19 cellular contexts compared by ENCODE assay signal in the genomic region with DNA sequence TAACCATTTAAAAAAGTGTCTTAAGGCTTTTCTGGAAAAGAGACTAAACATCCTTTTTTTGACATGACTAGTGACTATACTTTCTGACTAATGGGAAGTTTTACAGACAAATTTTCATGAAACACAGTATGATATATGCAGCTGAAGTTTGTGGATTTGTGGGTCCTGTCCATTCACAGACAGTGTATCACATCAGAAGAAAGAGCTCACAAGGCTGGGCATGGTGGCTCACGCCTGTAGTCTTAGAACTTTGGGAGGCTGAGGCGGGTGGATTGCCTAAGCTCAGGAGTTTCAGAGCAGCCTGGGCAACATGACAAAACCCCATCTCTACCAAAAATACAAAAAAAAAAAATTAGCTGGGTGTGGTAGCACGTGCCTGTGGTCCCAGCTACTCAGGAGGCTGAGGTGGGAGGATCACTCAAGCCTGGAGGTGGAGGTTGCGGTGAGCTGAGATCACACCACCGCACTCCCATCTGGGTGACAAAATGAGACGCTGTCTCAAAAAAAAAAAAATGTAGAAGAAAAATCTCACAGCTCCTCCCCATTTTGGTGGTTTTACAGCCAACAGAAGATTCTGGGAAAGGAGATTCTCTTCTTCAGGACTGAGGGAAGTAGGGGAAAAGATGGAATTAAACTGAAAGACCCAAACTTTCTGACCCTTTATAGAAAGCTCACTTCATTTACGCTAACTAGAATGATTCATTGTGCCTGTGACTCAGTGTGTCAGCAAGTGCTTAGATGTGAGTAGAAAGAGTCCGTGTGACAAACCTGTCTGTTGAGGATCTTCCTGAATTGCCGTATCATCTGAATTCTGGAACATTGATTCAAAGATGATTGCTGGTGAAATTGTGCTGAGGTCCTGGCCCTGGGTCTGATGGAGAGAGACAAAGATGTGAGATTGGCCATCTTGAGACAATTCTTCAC. TPM values are rescaled to one million over a fixed set of nuclear protein-coding genes. Genes with fewer than 3 reads are reported as not detected.
A peak's percentile ranks its signal among the peaks of the same experiment; 100 is the strongest.
DNase-seq lines count a peak whose midpoint lies in the region; ATAC-seq and TF ChIP-seq lines count a peak whose summit lies in the region.
"Had no signal": no experiment of that assay in that cellular context is flagged by ENCODE, and none has a peak within 500 bp of the region (broad histone marks: within the 10 kb centered on the region; RNA-seq: fewer than 3 reads in every experiment).

No MANE protein-coding gene starts in this region.

- intact Hi-C loops in IMR-90 (cut with micrococcal nuclease) = no loop called here

- peaks cover 6 to 13% of the 10 kb centered on the region in 2 donors for H3K36me3 Mint-ChIP-seq in activated naive CD4-positive, alpha-beta T cell treated with anti-CD3 and anti-CD28 coated beads, Interleukin-2, amount 50 U/mL, for 72 hours
- H3K36me3 Mint-ChIP-seq in immature natural killer cell = peaks cover 5 to 33% (median 10%) of the 10 kb centered on the region in 3 donors

- TF ChIP-seq RAD21 in IMR-90 (IDR thresholded peaks at IDR 0.05; ENCODE audit: low read length) = no peak

- H4K20me1 ChIP-seq in IMR-90 (ENCODE audit: insufficient read depth, low read length) = no peaks in the 10 kb centered on the region

- H2BK120ac ChIP-seq in IMR-90 (ENCODE audit: low read depth, low read length) = no peak overlapping the region

- peaks cover 6% of the 10 kb centered on the region; the same call in 1 of the 2 replicates for H3K9me1 ChIP-seq in IMR-90 (ENCODE audit: insufficient read depth, low read length)

- peak; percentile 11 for DNase-seq in EL
- DNase-seq in IMR-90 = peak; percentile 56
- no peak for DNase-seq in activated naive CD4-positive, alpha-beta T cell treated with anti-CD3 and anti-CD28 coated beads, Interleukin-2, amount 50 U/mL, for 72 hours (ENCODE audit: low spot score in 2 of 2)
- DNase-seq in immature natural killer cell = peak; percentile 33 to 59 (median 46)
- DNase-seq in T1000 (lab: John Stamatoyannopoulos, UW) = no peak
- no peak for DNase-seq in NCI-H2196 treated with DMSO at 0.1 percent for 48 hours (lab: John Stamatoyannopoulos, UW; ENCODE audit: unreplicated experiment)
- DNase-seq: activated effector memory CD4-positive, alpha-beta T cell treated with anti-CD3 and anti-CD28 coated beads, Interleukin-2, amount 50 U/mL, for 16 hours; AML-193; COR-L47; mesenchymal stem cell; naive thymus-derived CD8-positive, alpha-beta T cell; NCI-H187 treated with DMSO at 0.1 percent for 48 hours; NK-92 treated with Interleukin-12 subunit alpha and Interleukin-12 subunit beta, amount 100 ng/mL, for 24 hours; psoas muscle had no signal

- no peak overlapping the region for H3K27ac ChIP-seq in IMR-90 (ENCODE audit: insufficient read depth, low read length)
- H3K27ac ChIP-seq: psoas muscle had no signal

- TF ChIP-seq POLR2A in IMR-90 (IDR thresholded peaks at IDR 0.05; ENCODE audit: low read depth, low read length) = no peak

- no peak overlapping the region for H3K56ac ChIP-seq in IMR-90 (ENCODE audit: extremely low read depth, insufficient read depth, low read length)

- peak overlapping the region; percentile 69 to 79 for H3K27ac Mint-ChIP-seq in activated naive CD4-positive, alpha-beta T cell treated with anti-CD3 and anti-CD28 coated beads, Interleukin-2, amount 50 U/mL, for 72 hours
- peak overlapping the region; percentile 48 to 92 (median 86) for H3K27ac Mint-ChIP-seq in immature natural killer cell

- no peaks in the 10 kb centered on the region for H3K9me3 ChIP-seq in IMR-90 (ENCODE audit: control insufficient read depth, insufficient read depth, low read length)
- H3K9me3 ChIP-seq: psoas muscle had no signal

- no peak overlapping the region for H3K18ac ChIP-seq in IMR-90 (ENCODE audit: low read depth, low read length)

- no peak for TF ChIP-seq CTCF in IMR-90 (conservative IDR thresholded peaks at IDR 0.05; ENCODE audit: low read depth, low read length)

- H3K36me3 ChIP-seq in IMR-90 (ENCODE audit: control insufficient read depth, insufficient read depth, low read length) = peaks cover 36% of the 10 kb centered on the region

- H2AK9ac ChIP-seq in IMR-90 (replicated peaks; ENCODE audit: low read depth, low read length, poor library complexity) = no peak overlapping the region

- no peak overlapping the region for H2BK5ac ChIP-seq in IMR-90 (ENCODE audit: low read depth, low read length, poor library complexity, severe bottlenecking)

- H3K4me1 ChIP-seq in IMR-90 (ENCODE audit: control insufficient read depth, insufficient read depth, low read length) = peaks cover 8% of the 10 kb centered on the region; the same call in 1 of the 2 replicates
- H3K4me1 ChIP-seq: psoas muscle had no signal

- no peaks in the 10 kb centered on the region for H3K9me3 Mint-ChIP-seq in activated naive CD4-positive, alpha-beta T cell treated with anti-CD3 and anti-CD28 coated beads, Interleukin-2, amount 50 U/mL, for 72 hours
- no peaks in the 10 kb centered on the region for H3K9me3 Mint-ChIP-seq in immature natural killer cell
- H3K9me3 Mint-ChIP-seq: naive thymus-derived CD8-positive, alpha-beta T cell had no signal

- in situ Hi-C loops in IMR-90 (cut with MboI; ENCODE audit: low sequenced_read_pairs) = no loop called here

- no peak overlapping the region for H4K8ac ChIP-seq in IMR-90 (ENCODE audit: low read depth in 2 of 2, low read length in 2 of 2)

- H3K9ac ChIP-seq in IMR-90 (ENCODE audit: low read depth, low read length) = no peak overlapping the region

- POLR2A ChIA-PET in IMR-90 (lab: Charles Lee; ENCODE audit: unreplicated experiment) = no interaction called here

- H3K23ac ChIP-seq in IMR-90 (ENCODE audit: low read depth, low read length) = no peak overlapping the region

- no peak overlapping the region for H3K4me2 ChIP-seq in IMR-90 (ENCODE audit: low read depth, low read length)
- H3K4me2 ChIP-seq: smooth muscle cell had no signal

- H3K4me1 Mint-ChIP-seq in immature natural killer cell = peaks cover 15 to 22% of the 10 kb centered on the region in 2 donors

- CTCF ChIA-PET in IMR-90 (lab: Yijun Ruan, JAX) = interaction anchor here (0.7 to 1.3 kb wide), 2 partner anchors 35 to 36 kb away, joined by 3 read pairs; partner anchors contain the start of gene MTF1

- ATAC-seq in IMR-90 (ENCODE audit: low read depth) = no peak
- peak; percentile 76 to 82 for ATAC-seq in activated naive CD4-positive, alpha-beta T cell treated with anti-CD3 and anti-CD28 coated beads, Interleukin-2, amount 50 U/mL, for 72 hours
- ATAC-seq in GM18517 (IDR thresholded peaks at IDR 0.05; ENCODE audit: unreplicated experiment) = no peak
- ATAC-seq: K562; naive thymus-derived CD8-positive, alpha-beta T cell; psoas muscle had no signal

- H3K14ac ChIP-seq in IMR-90 (replicated peaks; ENCODE audit: low read depth, low read length) = no peak overlapping the region

- no peak overlapping the region for H3K4ac ChIP-seq in IMR-90 (ENCODE audit: low read depth, low read length)

- no peaks in the 10 kb centered on the region for H3K27me3 Mint-ChIP-seq in immature natural killer cell (ENCODE audit: low read depth in 3 of 3)
- H3K27me3 Mint-ChIP-seq: naive thymus-derived CD8-positive, alpha-beta T cell had no signal

- H2BK20ac ChIP-seq in IMR-90 (ENCODE audit: low read depth, low read length) = no peak overlapping the region

- H2AK5ac ChIP-seq in IMR-90 (ENCODE audit: low read depth, low read length) = no peak overlapping the region

- H2BK15ac ChIP-seq in IMR-90 (ENCODE audit: low read depth, low read length) = no peak overlapping the region

- dilution Hi-C loops in IMR-90 (cut with HindIII; ENCODE audit: low sequenced_read_pairs, unreplicated experiment) = no loop called here

- BruUV-seq in IMR-90 (replicated peaks; lab: Mats Ljungman, UMichigan) = no TSS peak

- no peak overlapping the region for H3K4me3 ChIP-seq in IMR-90 (ENCODE audit: insufficient read depth, low read depth, low read length)
- H3K4me3 ChIP-seq: K562, psoas muscle, smooth muscle cell had no signal

- WGBS in IMR-90 (ENCODE audit: extremely low coverage in 2 of 2, insufficient read length in 1 of 2), 2 experiments = 50% methylated on average over 1 of the region's 9 CpGs; no CpG with 5 or more reads in 1 of the 2 experiments

- H3K4me3 Mint-ChIP-seq in immature natural killer cell = peak overlapping the region in 1 of 5 donors; percentile 3
- H3K4me3 Mint-ChIP-seq: naive thymus-derived CD8-positive, alpha-beta T cell had no signal

- H3K27me3 ChIP-seq in IMR-90 (ENCODE audit: control insufficient read depth, insufficient read depth, low read length) = no peaks in the 10 kb centered on the region

- no peak overlapping the region for H4K5ac ChIP-seq in IMR-90 (ENCODE audit: low read depth, low read length)

- no peak overlapping the region for H4K91ac ChIP-seq in IMR-90 (ENCODE audit: insufficient read depth, low read depth, low read length)

- H2AFZ ChIP-seq in IMR-90 (replicated peaks; ENCODE audit: low read length, poor library complexity) = no peak overlapping the region

- peaks cover 7 to 11% of the 10 kb centered on the region in 2 experiments; a peak in 3 of 4 replicates for H3K79me1 ChIP-seq in IMR-90 (ENCODE audit: low read depth in 1 of 2, low read length in 2 of 2)

RNA-seq across cellular contexts. Expression of gene YRDC, which starts 15.2 kb away (rescaled TPM):
- 19.2 and 21.7 TPM in 2 replicates for total RNA-seq in IMR-90 (2012; rRNA removed)
- 21.0 and 25.0 TPM in 2 replicates for polyA plus RNA-seq in IMR-90 (2012; rRNA removed)
- 15.7 and 17.5 TPM in 2 replicates for polyA plus RNA-seq in IMR-90 (2012; cell fraction: cytosol; rRNA removed)
- polyA plus RNA-seq in IMR-90 (2012; cell fraction: nucleus; rRNA removed; ENCODE audit: low replicate concordance) = 11.2 and 13.2 TPM in 2 replicates
- total RNA-seq in activated naive CD4-positive, alpha-beta T cell treated with anti-CD3 and anti-CD28 coated beads, Interleukin-2, amount 50 U/mL, for 72 hours = 10 to 100 TPM; 25.7 to 39.3 TPM
- polyA plus RNA-seq in immature natural killer cell = 10 to 100 TPM; 17.7 to 44.1 (median 41.3) TPM

RNA-seq across cellular contexts. Expression of gene C1orf122, which starts 15.6 kb away (rescaled TPM):
- 2.0 and 2.2 TPM in 2 replicates for total RNA-seq in IMR-90 (2012; rRNA removed)
- polyA plus RNA-seq in IMR-90 (2012; rRNA removed) = 13.6 and 27.6 TPM in 2 replicates
- 62.5 and 64.7 TPM in 2 replicates for polyA plus RNA-seq in IMR-90 (2012; cell fraction: cytosol; rRNA removed)
- 32.7 and 41.9 TPM in 2 replicates for polyA plus RNA-seq in IMR-90 (2012; cell fraction: nucleus; rRNA removed; ENCODE audit: low replicate concordance)
- 10 to 100 TPM; 18.8 to 21.4 TPM for total RNA-seq in activated naive CD4-positive, alpha-beta T cell treated with anti-CD3 and anti-CD28 coated beads, Interleukin-2, amount 50 U/mL, for 72 hours
- 10 to 100 TPM; 33.9 to 58.9 (median 39.3) TPM for polyA plus RNA-seq in immature natural killer cell

RNA-seq across cellular contexts. Expression of gene MANEAL, which starts 29.6 kb away (rescaled TPM):
- total RNA-seq in IMR-90 (2012; rRNA removed) = 0.28 and 0.54 TPM in 2 replicates
- polyA plus RNA-seq in IMR-90 (2012; rRNA removed) (0.46 and 0.55 TPM in 2 replicates), immature natural killer cell (1 to 10 TPM; 1.5 to 2.2 (median 1.7) TPM)
- polyA plus RNA-seq in IMR-90 (2012; cell fraction: cytosol; rRNA removed) = 0.60 and 0.92 TPM in 2 replicates
- polyA plus RNA-seq in IMR-90 (2012; cell fraction: nucleus; rRNA removed; ENCODE audit: low replicate concordance) = 0.26 and 0.32 TPM in 2 replicates
- total RNA-seq in activated naive CD4-positive, alpha-beta T cell treated with anti-CD3 and anti-CD28 coated beads, Interleukin-2, amount 50 U/mL, for 72 hours = 1 to 10 TPM; 1.0 to 3.1 TPM
- total RNA-seq: smooth muscle cell had no signal

RNA-seq across cellular contexts. Expression of gene MTF1, which starts 36.2 kb away (rescaled TPM):
- 2.2 and 2.3 TPM in 2 replicates for total RNA-seq in IMR-90 (2012; rRNA removed)
- 4.7 and 5.0 TPM in 2 replicates for polyA plus RNA-seq in IMR-90 (2012; rRNA removed)
- 1.5 and 1.9 TPM in 2 replicates for polyA plus RNA-seq in IMR-90 (2012; cell fraction: cytosol; rRNA removed)
- polyA plus RNA-seq in IMR-90 (2012; cell fraction: nucleus; rRNA removed; ENCODE audit: low replicate concordance) = 2.6 and 5.8 TPM in 2 replicates
- total RNA-seq in activated naive CD4-positive, alpha-beta T cell treated with anti-CD3 and anti-CD28 coated beads, Interleukin-2, amount 50 U/mL, for 72 hours = 10 to 100 TPM; 21.0 to 23.4 TPM
- 10 to 100 TPM in 2 of 3 donors, 1 to 10 TPM in 1; 7.7 to 19.0 (median 14.5) TPM for polyA plus RNA-seq in immature natural killer cell

RNA-seq across cellular contexts. Expression of gene EPHA10, which starts 58.3 kb away (rescaled TPM):
- not detected in 2 replicates for total RNA-seq in IMR-90 (2012; rRNA removed)
- not detected in 2 replicates for polyA plus RNA-seq in IMR-90 (2012; rRNA removed)
- polyA plus RNA-seq in IMR-90 (2012; cell fraction: cytosol; rRNA removed) = not detected in 2 replicates
- 0.01 TPM in 2 replicates for polyA plus RNA-seq in IMR-90 (2012; cell fraction: nucleus; rRNA removed; ENCODE audit: low replicate concordance)
- total RNA-seq in activated naive CD4-positive, alpha-beta T cell treated with anti-CD3 and anti-CD28 coated beads, Interleukin-2, amount 50 U/mL, for 72 hours = 1 to 10 TPM in 1 of 2 donors, under 1 TPM in 1; 0.14 to 3.0 TPM
- polyA plus RNA-seq in immature natural killer cell = not detected
- total RNA-seq: H4; K562; naive thymus-derived CD8-positive, alpha-beta T cell; psoas muscle; smooth muscle cell had no signal
- polyA plus RNA-seq: keratinocyte; naive thymus-derived CD8-positive, alpha-beta T cell; smooth muscle cell had no signal

Comparison
In these comparisons a context has a peak if more than half of its experiments do, and no peak if none do; other contexts are left out.
1. DNase-seq: peak in EL (single experiment), IMR-90 (single experiment) and immature natural killer cell (3 of 3); none in activated naive CD4-positive, alpha-beta T cell treated with anti-CD3 and anti-CD28 coated beads, Interleukin-2, amount 50 U/mL, for 72 hours (0 of 2), T1000 (single experiment) and NCI-H2196 treated with DMSO at 0.1 percent for 48 hours (single experiment).
2. ATAC-seq: peak in activated naive CD4-positive, alpha-beta T cell treated with anti-CD3 and anti-CD28 coated beads, Interleukin-2, amount 50 U/mL, for 72 hours (2 of 2); none in IMR-90 (single experiment) and GM18517 (single experiment).